In the genomic region with DNA sequence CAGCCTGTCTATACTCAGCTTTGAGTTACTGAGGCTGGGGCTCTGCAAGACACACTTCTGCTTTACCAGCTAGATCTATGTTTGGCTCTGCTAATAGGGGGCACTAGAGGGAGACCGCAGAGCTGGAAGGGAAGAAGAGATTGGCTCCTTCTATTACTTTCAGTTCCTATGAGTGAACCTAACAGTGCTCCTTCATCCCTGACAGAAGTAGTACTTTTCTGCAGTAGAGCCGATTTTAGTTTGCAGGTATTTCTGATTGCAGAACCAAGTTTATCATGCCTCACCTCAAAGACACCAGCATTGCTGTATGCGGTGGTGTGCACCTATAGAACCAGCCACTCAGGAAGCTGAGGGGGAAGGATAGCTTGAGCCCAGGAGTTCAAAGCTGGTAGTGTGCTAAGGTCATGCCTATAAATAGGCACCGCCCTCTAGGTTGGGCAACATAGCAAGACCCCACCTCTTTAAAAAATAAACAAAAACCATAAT, we compare ENCODE assay signal across 8 cellular contexts. TPM values are rescaled to one million over a fixed set of nuclear protein-coding genes. Genes with fewer than 3 reads are reported as not detected.
DNase-seq lines count a peak whose midpoint lies in the region; ATAC-seq and TF ChIP-seq lines count a peak whose summit lies in the region.

No MANE protein-coding gene starts in this region.

- no peaks in the 10 kb centered on the region for H3K27me3 ChIP-seq in Caco-2 (replicated peaks; ENCODE audit: control insufficient read depth, insufficient read depth, low read length)

- CTCF ChIA-PET in Caco-2 (lab: Charles Lee): interaction anchor here (0.6 kb wide), 1 partner anchor 222 kb away, joined by 3 read pairs; no protein-coding TSS in a partner anchor

- no peak overlapping the region for H3K4me3 ChIP-seq in Caco-2 (ENCODE audit: low read depth, low read length)

- intact Hi-C loops in left colon (cut with DNase I, micrococcal nuclease) (no loop called here), Caco-2 (cut with micrococcal nuclease; ENCODE audit: unreplicated experiment) (no loop called here)

- H3K9me3 ChIP-seq in Caco-2: no peaks in the 10 kb centered on the region

- peak; percentile 29 for DNase-seq in activated gamma-delta T cell treated with Interleukin-2 at 50 U/mL for 16 hours
- no peak for DNase-seq in activated gamma-delta T cell (lab: John Stamatoyannopoulos, UW)
- no peak for DNase-seq in left colon
- DNase-seq in Caco-2: no peak
- no peak for DNase-seq in type B pancreatic cell (ENCODE audit: extremely low spot score, unreplicated experiment)
- no peak for DNase-seq in foreskin melanocyte

- no TSS peak for BruUV-seq in Caco-2 (replicated peaks; lab: Mats Ljungman, UMichigan)

- ATAC-seq in HG02938 (IDR thresholded peaks at IDR 0.05; ENCODE audit: unreplicated experiment) (peak; percentile 76), left colon (peak; percentile 77)

- H3K4me1 Mint-ChIP-seq in Caco-2 (ENCODE audit: low read depth, unreplicated experiment) (peaks cover 13% of the 10 kb centered on the region), type B pancreatic cell (ENCODE audit: unreplicated experiment) (no peaks in the 10 kb centered on the region)

- H3K4me3 Mint-ChIP-seq in Caco-2 (ENCODE audit: unreplicated experiment): no peak overlapping the region
- no peak overlapping the region for H3K4me3 Mint-ChIP-seq in type B pancreatic cell

- H3K27me3 Mint-ChIP-seq in Caco-2 (ENCODE audit: insufficient read depth, unreplicated experiment) (no peaks in the 10 kb centered on the region), type B pancreatic cell (no peaks in the 10 kb centered on the region)

- no peaks in the 10 kb centered on the region for H3K36me3 ChIP-seq in Caco-2 (ENCODE audit: control insufficient read depth, insufficient read depth, low read length)

- POLR2A ChIA-PET in Caco-2 (lab: Charles Lee): interaction anchor here (0.6 kb wide), 1 partner anchor 439 kb away, joined by 8 read pairs; no protein-coding TSS in a partner anchor

- peak; percentile 35; the same call in 1 of the 2 replicates for TF ChIP-seq POLR2A in Raji (IDR thresholded peaks at IDR 0.05; ENCODE audit: insufficient read depth, low read depth, low read length)

- H3K27ac Mint-ChIP-seq in Caco-2 (ENCODE audit: unreplicated experiment) (no peak overlapping the region), type B pancreatic cell (no peak overlapping the region)

- peaks cover 4% of the 10 kb centered on the region for H3K36me3 Mint-ChIP-seq in Caco-2 (ENCODE audit: insufficient read depth, unreplicated experiment)
- no peaks in the 10 kb centered on the region for H3K36me3 Mint-ChIP-seq in type B pancreatic cell

- H3K9me3 Mint-ChIP-seq in Caco-2 (ENCODE audit: unreplicated experiment) (no peaks in the 10 kb centered on the region), type B pancreatic cell (peaks cover 5% of the 10 kb centered on the region)

- H3K4me1 ChIP-seq in Caco-2: peaks cover 15% of the 10 kb centered on the region

- TF ChIP-seq CTCF in Caco-2 (IDR thresholded peaks at IDR 0.05; ENCODE audit: insufficient read depth in 1 of 2, low read depth in 1 of 2, low read length in 1 of 2, severe bottlenecking in 1 of 2, unreplicated experiment in 1 of 2) (no peak), type B pancreatic cell (conservative IDR thresholded peaks at IDR 0.05) (no peak)

RNA-seq across cellular contexts. Expression of a gene that starts 5.7 kb away (rescaled TPM):
- 10 to 100 TPM; 22.2 to 25.8 TPM for total RNA-seq in left colon
- total RNA-seq in Caco-2 (2022): 21.3 and 21.9 TPM in 2 replicates
- total RNA-seq in type B pancreatic cell (ENCODE audit: low replicate concordance): 29.7 and 40.7 TPM in 2 replicates

RNA-seq across cellular contexts. Expression of a gene that starts 33.1 kb away (rescaled TPM):
- total RNA-seq in left colon: 10 to 100 TPM; 17.1 to 18.6 TPM
- total RNA-seq in Caco-2 (2022): 10.0 and 12.3 TPM in 2 replicates
- total RNA-seq in type B pancreatic cell (ENCODE audit: low replicate concordance): 13.3 and 15.3 TPM in 2 replicates

RNA-seq across cellular contexts. Expression of a gene that starts 42.1 kb away (rescaled TPM):
- total RNA-seq in left colon (100 to 1,000 TPM; 202 to 348 TPM), Caco-2 (2022) (21.4 and 22.1 TPM in 2 replicates), type B pancreatic cell (ENCODE audit: low replicate concordance) (27.7 and 86.8 TPM in 2 replicates)
